20 cellular contexts compared by ENCODE assay signal in genomic region chr9:100600511-100601079, GRCh38. TPM values are rescaled to one million over a fixed set of nuclear protein-coding genes. Genes with fewer than 3 reads are reported as not detected.
DNase-seq lines count a peak whose midpoint lies in the region; ATAC-seq and TF ChIP-seq lines count a peak whose summit lies in the region.
"Had no signal": no experiment of that assay in that cellular context is flagged by ENCODE, and none has a peak within 500 bp of the region (broad histone marks: within the 10 kb centered on the region; RNA-seq: fewer than 3 reads in every experiment).

No MANE protein-coding gene starts in this region.

- H3K36me3 Mint-ChIP-seq in activated B cell treated with CpG ODN at 0.5 μM for 24 hours (ENCODE audit: low read depth): no peaks in the 10 kb centered on the region
- H3K36me3 Mint-ChIP-seq: activated naive CD4-positive, alpha-beta T cell treated with anti-CD3 and anti-CD28 coated beads, Interleukin-2, amount 50 U/mL, for 72 hours had no signal

- H3K9ac ChIP-seq in neuronal stem cell (ENCODE audit: low read depth, low read length, poor library complexity): no peak overlapping the region

- peak overlapping the region; percentile 25 for H3K4me3 Mint-ChIP-seq in activated B cell treated with CpG ODN at 0.5 μM for 24 hours

- no CpG with 5 or more reads among the region's 7 CpGs for WGBS in neuronal stem cell (ENCODE audit: extremely low coverage in 2 of 2, insufficient read length in 2 of 2, insufficient replicate concordance in 1 of 2), 2 donors

- no peaks in the 10 kb centered on the region for H3K36me3 ChIP-seq in neuronal stem cell (replicated peaks in 1 of 2; ENCODE audit: control insufficient read depth in 2 of 2, insufficient read depth in 2 of 2, low read length in 2 of 2)
- H3K36me3 ChIP-seq: neutrophil, spleen, tibial nerve had no signal

- ATAC-seq in activated B cell treated with CpG ODN at 0.5 μM for 24 hours (ENCODE audit: low read depth): no peak

- peaks cover 0 to 5% of the 10 kb centered on the region in 2 donors for H3K9me3 ChIP-seq in neuronal stem cell (replicated peaks in 1 of 2; ENCODE audit: control insufficient read depth in 2 of 2, insufficient read depth in 1 of 2, low read depth in 1 of 2, low read length in 2 of 2)
- H3K9me3 ChIP-seq: neutrophil, spleen, tibial nerve had no signal

- H4K91ac ChIP-seq in neuronal stem cell (ENCODE audit: low read depth, low read length, poor library complexity): no peak overlapping the region

- no peaks in the 10 kb centered on the region for H3K27me3 Mint-ChIP-seq in activated B cell treated with CpG ODN at 0.5 μM for 24 hours
- H3K27me3 Mint-ChIP-seq: activated T-helper 17 cell treated with anti-CD3 and anti-CD28 coated beads, Interleukin-2, amount 50 U/mL, for 72 hours; central memory CD8-positive, alpha-beta T cell had no signal

- peaks cover 18% of the 10 kb centered on the region for H3K4me1 Mint-ChIP-seq in activated B cell treated with CpG ODN at 0.5 μM for 24 hours

- no peak overlapping the region for H2BK5ac ChIP-seq in neuronal stem cell (ENCODE audit: low read length)

- no peaks in the 10 kb centered on the region for H3K9me3 Mint-ChIP-seq in activated B cell treated with CpG ODN at 0.5 μM for 24 hours
- H3K9me3 Mint-ChIP-seq: activated naive CD4-positive, alpha-beta T cell treated with anti-CD3 and anti-CD28 coated beads, Interleukin-2, amount 50 U/mL, for 72 hours; activated T-helper 17 cell treated with anti-CD3 and anti-CD28 coated beads, Interleukin-2, amount 50 U/mL, for 72 hours; central memory CD8-positive, alpha-beta T cell had no signal

- H2BK12ac ChIP-seq in neuronal stem cell (ENCODE audit: low read length): no peak overlapping the region

- no peak overlapping the region for H3K27ac ChIP-seq in neuronal stem cell (replicated peaks; ENCODE audit: low read length)
- H3K27ac ChIP-seq: 22Rv1, dorsolateral prefrontal cortex, epithelial cell of prostate, neutrophil, spleen, tibial nerve had no signal

- no peak overlapping the region for H3K23ac ChIP-seq in neuronal stem cell (ENCODE audit: low read depth, low read length, poor library complexity)

- H2BK15ac ChIP-seq in neuronal stem cell (ENCODE audit: low read length): no peak overlapping the region

- H3K4me3 ChIP-seq in neuronal stem cell (ENCODE audit: low read length in 2 of 2): no peak overlapping the region
- H3K4me3 ChIP-seq: dorsolateral prefrontal cortex, spleen, tibial nerve had no signal

- H3K18ac ChIP-seq in neuronal stem cell (ENCODE audit: low read length): no peak overlapping the region

- H4K8ac ChIP-seq in neuronal stem cell (ENCODE audit: low read depth, low read length): no peak overlapping the region

- CTCF ChIA-PET in activated B cell treated with CpG ODN at 0.5 μM for 24 hours (lab: Charles Lee): interaction anchor here (2.8 kb wide), 1 partner anchor 712 kb away, joined by 30 read pairs; no protein-coding TSS in a partner anchor

- no peak overlapping the region for H2AK5ac ChIP-seq in neuronal stem cell (ENCODE audit: low read depth, low read length)

- no peak overlapping the region for H2BK120ac ChIP-seq in neuronal stem cell (ENCODE audit: low read depth, low read length)

- peaks cover 0 to 5% (median 0%) of the 10 kb centered on the region in 3 experiments for H3K27me3 ChIP-seq in neuronal stem cell (ENCODE audit: control insufficient read depth in 3 of 3, insufficient read depth in 3 of 3, low read depth in 1 of 3, low read length in 3 of 3)
- H3K27me3 ChIP-seq: dorsolateral prefrontal cortex, spleen, tibial nerve had no signal

- H2AFZ ChIP-seq in neuronal stem cell (ENCODE audit: low read length): peak overlapping the region; percentile 75

- H3K4me2 ChIP-seq in neuronal stem cell (ENCODE audit: insufficient read depth, low read length, poor library complexity, severe bottlenecking): no peak overlapping the region

- no peak for TF ChIP-seq CTCF in activated B cell treated with CpG ODN at 0.5 μM for 24 hours (IDR thresholded peaks at IDR 0.05)

- POLR2A ChIA-PET in activated B cell treated with CpG ODN at 0.5 μM for 24 hours (lab: Charles Lee): no interaction called here

- no peak overlapping the region for H3K4ac ChIP-seq in neuronal stem cell (ENCODE audit: low read length)

- no peak overlapping the region for H3K27ac Mint-ChIP-seq in activated B cell treated with CpG ODN at 0.5 μM for 24 hours
- H3K27ac Mint-ChIP-seq: activated naive CD4-positive, alpha-beta T cell treated with anti-CD3 and anti-CD28 coated beads, Interleukin-2, amount 50 U/mL, for 72 hours; activated T-helper 17 cell treated with anti-CD3 and anti-CD28 coated beads, Interleukin-2, amount 50 U/mL, for 72 hours had no signal

- no peak overlapping the region for H3K14ac ChIP-seq in neuronal stem cell (ENCODE audit: low read length)

- DNase-seq in DMS 273 (lab: John Stamatoyannopoulos, UW; ENCODE audit: unreplicated experiment): peak; percentile 10
- DNase-seq in DMS 273 treated with DMSO at 0.1 percent for 48 hours (lab: John Stamatoyannopoulos, UW): no peak
- DNase-seq in NCI-H2107 treated with DMSO at 0.1 percent for 48 hours (lab: John Stamatoyannopoulos, UW; ENCODE audit: unreplicated experiment): peak; percentile 79
- no peak for DNase-seq in activated B cell treated with CpG ODN at 0.5 μM for 24 hours
- DNase-seq in neuronal stem cell (ENCODE audit: low spot score): no peak
- no peak for DNase-seq in kidney glomerular epithelial cell (lab: John Stamatoyannopoulos, UW)
- no peak for DNase-seq in superior temporal gyrus (ENCODE audit: extremely low spot score)
- no peak for DNase-seq in head of caudate nucleus
- DNase-seq: activated CD8-positive, alpha-beta memory T cell treated with anti-CD3 and anti-CD28 coated beads, Interleukin-2, amount 50 U/mL, for 4 hours; aorta; GOT3; spleen had no signal

- peaks cover 3 to 5% of the 10 kb centered on the region in 2 donors for H3K4me1 ChIP-seq in neuronal stem cell (ENCODE audit: control insufficient read depth in 2 of 2, insufficient read depth in 1 of 2, low read depth in 1 of 2, low read length in 2 of 2)

- intact Hi-C loops in activated B cell treated with CpG ODN at 0.5 μM for 24 hours (cut with micrococcal nuclease): no loop called here
- intact Hi-C loops in head of caudate nucleus (cut with DNase I): loop anchor here (10.0 kb wide), 1 partner anchor 704 kb away; no protein-coding TSS in a partner anchor

- no peaks in the 10 kb centered on the region for H3K79me1 ChIP-seq in neuronal stem cell (ENCODE audit: low read depth, low read length)

RNA-seq across cellular contexts. Expression of gene CAVIN4, which starts 22.7 kb away (rescaled TPM):
- total RNA-seq in activated B cell treated with CpG ODN at 0.5 μM for 24 hours: 0.09 TPM in 1 of 2 replicates, not detected in the other
- polyA plus RNA-seq in neuronal stem cell (2013, experiment 1 of 2): 4.7 TPM
- 4.9 TPM for polyA plus RNA-seq in neuronal stem cell (2013, experiment 2 of 2)

Comparison
In these comparisons a context has a peak if more than half of its experiments do, and no peak if none do; other contexts are left out.
1. DNase-seq: peak in DMS 273 (single experiment) and NCI-H2107 treated with DMSO at 0.1 percent for 48 hours (single experiment); none in DMS 273 treated with DMSO at 0.1 percent for 48 hours (single experiment), activated B cell treated with CpG ODN at 0.5 μM for 24 hours (single experiment), neuronal stem cell (single experiment), kidney glomerular epithelial cell (single experiment), superior temporal gyrus (single experiment) and head of caudate nucleus (0 of 42).